Comparison of ENCODE assay signal across 17 cellular contexts in genomic region chr15:58649175-58649574, GRCh38.
DNase-seq lines count a peak whose midpoint lies in the region; ATAC-seq and TF ChIP-seq lines count a peak whose summit lies in the region.
"Had no signal": no experiment of that assay in that cellular context is flagged by ENCODE, and none has a peak within 500 bp of the region (broad histone marks: within the 10 kb centered on the region; RNA-seq: fewer than 3 reads in every experiment).

No MANE protein-coding gene starts in this region.

- no peaks in the 10 kb centered on the region for H3K9me3 Mint-ChIP-seq in CD4-positive, alpha-beta T cell
- no peaks in the 10 kb centered on the region for H3K9me3 Mint-ChIP-seq in central memory CD8-positive, alpha-beta T cell
- H3K9me3 Mint-ChIP-seq: CD8-positive, alpha-beta memory T cell had no signal

- H3K9me3 ChIP-seq in CD4-positive, alpha-beta T cell (ENCODE audit: control insufficient read depth, low read length) = no peaks in the 10 kb centered on the region
- H3K9me3 ChIP-seq in HEK293 (ENCODE audit: control insufficient read depth, insufficient read depth, low read depth, low read length) = no peaks in the 10 kb centered on the region

- H3K36me3 Mint-ChIP-seq in CD4-positive, alpha-beta T cell (ENCODE audit: low read depth) = peaks cover 74% of the 10 kb centered on the region
- H3K36me3 Mint-ChIP-seq in central memory CD8-positive, alpha-beta T cell (ENCODE audit: insufficient read depth) = peaks cover 10% of the 10 kb centered on the region

- no peak overlapping the region for H3K4me3 ChIP-seq in HEK293 (ENCODE audit: low read depth, low read length)
- H3K4me3 ChIP-seq: BLaER1, GM23248 had no signal

- H3K4me1 Mint-ChIP-seq in CD4-positive, alpha-beta T cell (ENCODE audit: low read depth) = peaks cover 10% of the 10 kb centered on the region
- H3K4me1 Mint-ChIP-seq in central memory CD8-positive, alpha-beta T cell = peaks cover 32% of the 10 kb centered on the region
- H3K4me1 Mint-ChIP-seq: B cell had no signal

- no peak for ATAC-seq in CD4-positive, alpha-beta T cell (ENCODE audit: poor library complexity)
- ATAC-seq in central memory CD8-positive, alpha-beta T cell (replicated peaks; ENCODE audit: extremely low read depth, poor library complexity, severe bottlenecking) = no peak
- ATAC-seq in HG03520 (IDR thresholded peaks at IDR 0.05; ENCODE audit: unreplicated experiment) = no peak
- no peak for ATAC-seq in GM18519 (IDR thresholded peaks at IDR 0.05; ENCODE audit: low FRiP score, unreplicated experiment)

- intact Hi-C loops in CD4-positive, alpha-beta T cell (cut with DNase I, micrococcal nuclease) = no loop called here

- H3K27ac ChIP-seq in CD4-positive, alpha-beta T cell (ENCODE audit: low read depth, low read length) = no peak overlapping the region
- no peak overlapping the region for H3K27ac ChIP-seq in HEK293 (ENCODE audit: extremely low read depth, low read depth, low read length)
- H3K27ac ChIP-seq: BLaER1, C4-2B, GM23248 had no signal

- TF ChIP-seq CTCF in CD4-positive, alpha-beta T cell (IDR thresholded peaks at IDR 0.05) = no peak
- TF ChIP-seq CTCF in HEK293 (tag by site-specific recombination; IDR thresholded peaks at IDR 0.05) = no peak

- H3K36me3 ChIP-seq in HEK293 (ENCODE audit: control insufficient read depth in 2 of 2, insufficient read depth in 1 of 2, low read length in 2 of 2) = no peaks in the 10 kb centered on the region

- CTCF ChIA-PET in CD4-positive, alpha-beta T cell (lab: Charles Lee) = no interaction called here
- CTCF ChIA-PET in HEK293 (lab: Yijun Ruan, JAX) = interaction anchor here (0.6 kb wide), 1 partner anchor 1387 kb away, joined by 3 read pairs; no protein-coding TSS in a partner anchor

- POLR2A ChIA-PET in CD4-positive, alpha-beta T cell (lab: Charles Lee) = no interaction called here
- POLR2A ChIA-PET in HEK293 (lab: Yijun Ruan, JAX) = no interaction called here

- H3K4me1 ChIP-seq in HEK293 (ENCODE audit: control insufficient read depth, insufficient read depth, low read length) = no peaks in the 10 kb centered on the region
- H3K4me1 ChIP-seq: BLaER1 had no signal

- no peaks in the 10 kb centered on the region for H3K27me3 Mint-ChIP-seq in CD4-positive, alpha-beta T cell
- no peaks in the 10 kb centered on the region for H3K27me3 Mint-ChIP-seq in central memory CD8-positive, alpha-beta T cell
- H3K27me3 Mint-ChIP-seq: B cell; CD4-positive, CD25-positive, alpha-beta regulatory T cell; CD8-positive, alpha-beta memory T cell had no signal

- H3K27ac Mint-ChIP-seq in CD4-positive, alpha-beta T cell = peak overlapping the region; percentile 55
- H3K27ac Mint-ChIP-seq in central memory CD8-positive, alpha-beta T cell (ENCODE audit: low read depth) = peak overlapping the region; percentile 79
- H3K27ac Mint-ChIP-seq: B cell had no signal

- no peak overlapping the region for H3K4me3 Mint-ChIP-seq in CD4-positive, alpha-beta T cell
- H3K4me3 Mint-ChIP-seq in central memory CD8-positive, alpha-beta T cell = no peak overlapping the region
- H3K4me3 Mint-ChIP-seq: B cell; CD4-positive, CD25-positive, alpha-beta regulatory T cell; CD8-positive, alpha-beta memory T cell had no signal

- no peaks in the 10 kb centered on the region for H3K27me3 ChIP-seq in CD4-positive, alpha-beta T cell (ENCODE audit: control insufficient read depth, insufficient read depth, low read length)
- H3K27me3 ChIP-seq: BLaER1 had no signal

- DNase-seq in CD4-positive, alpha-beta T cell = no peak
- no peak for DNase-seq in central memory CD8-positive, alpha-beta T cell (ENCODE audit: low spot score in 2 of 2)
- DNase-seq in stimulated activated CD4-positive, alpha-beta T cell treated with anti-CD3 and anti-CD28 coated beads, Interleukin-12 subunit alpha, Interleukin-12 subunit beta, amount 100 ng/mL, for 4 hours = no peak
- DNase-seq: CD4-positive, CD25-positive, alpha-beta regulatory T cell; CD8-positive, alpha-beta memory T cell; DMS53; DMS79 treated with DMSO at 0.1 percent for 48 hours; GF-D8; GM23248; H7; HCEC 1CT had no signal

TF ChIP-seq in HEK293, 187 proteins besides CTCF, POLR2A, EP300 and RAD21:
- TF ChIP-seq ZNF433 (tag by site-specific recombination; IDR thresholded peaks at IDR 0.05; ENCODE audit: low read depth) = no peak
- no peak for TF ChIP-seq ZNF354C (tag by site-specific recombination; IDR thresholded peaks at IDR 0.05; ENCODE audit: borderline replicate concordance, low read depth)
- no peak for TF ChIP-seq EGR2 (tag by site-specific recombination; IDR thresholded peaks at IDR 0.05; ENCODE audit: low read depth)
- TF ChIP-seq ZNF211 (tag by site-specific recombination; IDR thresholded peaks at IDR 0.05; ENCODE audit: low read depth) = peak; percentile 94
